ENCODE assay signal across 8 cellular contexts in the genomic region with DNA sequence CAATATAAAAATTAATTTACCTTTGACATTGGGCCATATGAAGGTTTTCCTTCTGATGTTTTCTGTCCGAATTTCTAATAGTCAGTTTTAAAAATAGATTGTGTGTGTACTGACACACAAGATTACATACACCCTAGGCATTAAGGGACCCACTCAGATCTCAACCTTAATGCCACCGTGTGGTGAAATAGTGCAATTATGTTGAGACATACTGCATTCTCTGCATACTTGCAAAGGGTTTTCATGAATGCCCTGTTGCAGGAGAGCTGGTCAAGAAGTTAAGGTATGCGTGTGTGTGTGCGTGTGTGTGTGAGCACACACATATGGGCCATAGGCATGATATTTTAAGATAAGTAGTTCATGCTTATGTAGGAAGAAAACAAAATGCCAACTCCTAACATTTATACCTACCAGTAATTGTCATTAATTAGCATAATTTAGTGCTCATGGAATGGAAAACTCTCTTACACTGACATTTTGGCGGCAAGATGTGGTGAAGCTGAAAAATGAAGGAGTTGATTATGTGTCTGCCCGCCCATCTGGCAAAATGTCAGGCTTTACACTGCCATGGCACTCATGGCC. TPM values are rescaled to one million over a fixed set of nuclear protein-coding genes. Genes with fewer than 3 reads are reported as not detected.
A peak's percentile ranks its signal among the peaks of the same experiment; 100 is the strongest.
DNase-seq lines count a peak whose midpoint lies in the region; TF ChIP-seq lines count a peak whose summit lies in the region.

No MANE protein-coding gene starts in this region.

- H3K36me3 ChIP-seq in prostate gland = no peaks in the 10 kb centered on the region

- no peaks in the 10 kb centered on the region for H3K9me3 ChIP-seq in prostate gland

- no peak for TF ChIP-seq POLR2A in prostate gland (IDR thresholded peaks at IDR 0.05)

- H3K4me1 ChIP-seq in prostate gland (replicated peaks) = no peaks in the 10 kb centered on the region

- intact Hi-C loops in prostate gland (cut with DNase I) = no loop called here

- peak; percentile 13 for DNase-seq in Daoy (ENCODE audit: low read depth)
- peak; percentile 38 for DNase-seq in HK-2 (ENCODE audit: unreplicated experiment)
- DNase-seq in SHP77 (lab: John Stamatoyannopoulos, UW) = peak; percentile 4 to 19
- DNase-seq in fibroblast of pulmonary artery (ENCODE audit: low read depth) = peak; percentile 92
- DNase-seq in prostate gland (ENCODE audit: low spot score) = no peak
- no peak for DNase-seq in activated effector memory CD4-positive, alpha-beta T cell treated with anti-CD3 and anti-CD28 coated beads, Interleukin-2, amount 50 U/mL, for 16 hours
- DNase-seq in NCI-H1930 (lab: John Stamatoyannopoulos, UW) = no peak
- no peak for DNase-seq in activated effector memory CD4-positive, alpha-beta T cell treated with Interleukin-2 at 50 U/mL for 16 hours

- peak; percentile 53 for TF ChIP-seq CTCF in fibroblast of pulmonary artery (IDR thresholded peaks at IDR 0.05; ENCODE audit: low read length, missing control alignments)
- peak in 3 of 4 experiments; percentile 14 to 45 (median 35) for TF ChIP-seq CTCF in prostate gland (IDR thresholded peaks at IDR 0.05)

- WGBS in prostate gland = 65% methylated on average over 6 of the region's 6 CpGs

- no peak overlapping the region for H3K27ac ChIP-seq in prostate gland

- H3K4me3 ChIP-seq in fibroblast of pulmonary artery (replicated peaks; ENCODE audit: low read depth, low read length) (no peak overlapping the region), prostate gland (no peak overlapping the region)

- H3K27me3 ChIP-seq in prostate gland (replicated peaks; ENCODE audit: insufficient read depth) = no peaks in the 10 kb centered on the region

RNA-seq across cellular contexts. Expression of a gene that starts 58.8 kb away (rescaled TPM):
- not detected in 2 replicates for total RNA-seq in Daoy (2014; rRNA removed; shearing (Covaris generic))
- 1 to 10 TPM; 1.4 to 2.1 TPM for total RNA-seq in prostate gland

Comparison
In these comparisons a context has a peak if more than half of its experiments do, and no peak if none do; other contexts are left out.
1. DNase-seq: peak in Daoy (single experiment), HK-2 (single experiment), SHP77 (2 of 2) and fibroblast of pulmonary artery (single experiment); none in prostate gland (single experiment), activated effector memory CD4-positive, alpha-beta T cell treated with anti-CD3 and anti-CD28 coated beads, Interleukin-2, amount 50 U/mL, for 16 hours (single experiment), NCI-H1930 (0 of 2) and activated effector memory CD4-positive, alpha-beta T cell treated with Interleukin-2 at 50 U/mL for 16 hours (single experiment).